In genomic region chr19:8610041-8610927, GRCh38 we compare ENCODE assay signal across 1 cellular context.
TF ChIP-seq lines count a peak whose summit lies in the region.

TSS of gene ADAMTS10 (minus strand) at chr19:8610715. CDS start at chr19:8605710, 5,005 bp downstream.

TF ChIP-seq in HEK293, 187 proteins besides CTCF, POLR2A, EP300 and RAD21 (continued from another document):
- TF ChIP-seq ZNF148 (tag by site-specific recombination; IDR thresholded peaks at IDR 0.05; ENCODE audit: borderline replicate concordance), result no peak
- 0 out of 2 replicates have a peak, but pooled peaks have one; percentile 10 for TF ChIP-seq ZFP69B (tag by site-specific recombination; IDR thresholded peaks at IDR 0.05)
- TF ChIP-seq PRDM6 (tag by site-specific recombination; IDR thresholded peaks at IDR 0.05), result no peak
- no peak for TF ChIP-seq ZNF513 (tag by site-specific recombination; IDR thresholded peaks at IDR 0.05)
- TF ChIP-seq ZNF571 (tag by site-specific recombination; IDR thresholded peaks at IDR 0.05), result no peak
- no peak for TF ChIP-seq ZNF529 (tag by site-specific recombination; IDR thresholded peaks at IDR 0.05; ENCODE audit: insufficient replicate concordance)
- TF ChIP-seq ZNF266 (tag by site-specific recombination; IDR thresholded peaks at IDR 0.05; ENCODE audit: low read depth), result no peak
- TF ChIP-seq FEZF1 (tag by site-specific recombination; IDR thresholded peaks at IDR 0.05), result peak; percentile 16; the same call in 1 of the 2 replicates
- no peak for TF ChIP-seq ZSCAN5A (tag by site-specific recombination; IDR thresholded peaks at IDR 0.05)
- TF ChIP-seq MYNN (tag by site-specific recombination; IDR thresholded peaks at IDR 0.05; ENCODE audit: borderline replicate concordance), result no peak
- no peak for TF ChIP-seq ZNF221 (tag by site-specific recombination; IDR thresholded peaks at IDR 0.05; ENCODE audit: borderline replicate concordance)
- 0 out of 2 replicates have a peak, but pooled peaks have one; percentile 66 for TF ChIP-seq ZNF514 (tag by site-specific recombination; IDR thresholded peaks at IDR 0.05)
- TF ChIP-seq ZNF184 (tag by site-specific recombination; IDR thresholded peaks at IDR 0.05), result no peak
- TF ChIP-seq ZBTB6 (tag by site-specific recombination; IDR thresholded peaks at IDR 0.05), result no peak
- TF ChIP-seq ZNF629 (tag by site-specific recombination; IDR thresholded peaks at IDR 0.05), result no peak
- no peak for TF ChIP-seq PRDM2 (tag by site-specific recombination; IDR thresholded peaks at IDR 0.05; ENCODE audit: borderline replicate concordance)
